8 cellular contexts compared by ENCODE assay signal in genomic region chr6:84220809-84221409, GRCh38. TPM values are rescaled to one million over a fixed set of nuclear protein-coding genes. Genes with fewer than 3 reads are reported as not detected.
DNase-seq lines count a peak whose midpoint lies in the region; ATAC-seq, FAIRE-seq and TF ChIP-seq lines count a peak whose summit lies in the region.

No MANE protein-coding gene starts in this region.

- no peaks in the 10 kb centered on the region for H3K36me3 ChIP-seq in SU-DHL-6 (ENCODE audit: low read length)

- no peak overlapping the region for H3K4me2 ChIP-seq in SU-DHL-6 (ENCODE audit: low read depth, low read length, poor library complexity, severe bottlenecking)

- H3K4me3 ChIP-seq in SU-DHL-6 (ENCODE audit: insufficient read depth, low read length, poor library complexity, severe bottlenecking): no peak overlapping the region

- H3K27ac ChIP-seq in SU-DHL-6 (ENCODE audit: low read depth, low read length): no peak overlapping the region

- no peak for FAIRE-seq in urothelium cell line (lab: Jason Lieb, UNC)

- H3K9me3 ChIP-seq in SU-DHL-6 (ENCODE audit: insufficient read depth, low read length): no peaks in the 10 kb centered on the region

- H3K79me2 ChIP-seq in SU-DHL-6 (ENCODE audit: insufficient read depth, low read length): no peaks in the 10 kb centered on the region

- intact Hi-C loops in sciatic nerve (cut with DNase I): no loop called here

- no peaks in the 10 kb centered on the region for H3K27me3 ChIP-seq in SU-DHL-6 (ENCODE audit: low read length)

- TF ChIP-seq CTCF in GM12872 (IDR thresholded peaks at IDR 0.05; ENCODE audit: insufficient read depth, low read depth, low read length) (peak; percentile 29; the same call in 1 of the 3 replicates), SU-DHL-6 (IDR thresholded peaks at IDR 0.05; ENCODE audit: insufficient read depth, low read length, poor library complexity, severe bottlenecking) (peak; percentile 31)

- H3K9ac ChIP-seq in SU-DHL-6 (ENCODE audit: low read length): no peak overlapping the region

- H4K20me1 ChIP-seq in SU-DHL-6 (ENCODE audit: low read depth, low read length): no peaks in the 10 kb centered on the region

- no peaks in the 10 kb centered on the region for H3F3A ChIP-seq in SU-DHL-6 (ENCODE audit: insufficient read depth)

- no peak for ATAC-seq in sciatic nerve
- ATAC-seq in HG02798 (IDR thresholded peaks at IDR 0.05; ENCODE audit: poor library complexity, unreplicated experiment): no peak
- no peak for ATAC-seq in HG02852 (IDR thresholded peaks at IDR 0.05; ENCODE audit: unreplicated experiment)

- no peaks in the 10 kb centered on the region for H3K9me2 ChIP-seq in SU-DHL-6 (replicated peaks; ENCODE audit: insufficient read depth, low read length)

- no peak overlapping the region for H2AFZ ChIP-seq in SU-DHL-6 (ENCODE audit: low read depth, low read length, severe bottlenecking)

- peak; percentile 4 for DNase-seq in AG08395 (ENCODE audit: low spot score)
- peak; percentile 37 for DNase-seq in iris pigment epithelial cell (ENCODE audit: low read depth)
- DNase-seq in sciatic nerve (ENCODE audit: low spot score): no peak
- DNase-seq in urothelium cell line (ENCODE audit: low spot score): no peak

RNA-seq across cellular contexts. Expression of gene CEP162, which starts 6.5 kb away (rescaled TPM):
- 17.0 TPM for total RNA-seq in sciatic nerve

Comparison
In these comparisons a context has a peak if more than half of its experiments do, and no peak if none do; other contexts are left out.
1. DNase-seq: peak in AG08395 (single experiment) and iris pigment epithelial cell (single experiment); none in sciatic nerve (single experiment) and urothelium cell line (single experiment).